20 cellular contexts compared by ENCODE assay signal in the genomic region with DNA sequence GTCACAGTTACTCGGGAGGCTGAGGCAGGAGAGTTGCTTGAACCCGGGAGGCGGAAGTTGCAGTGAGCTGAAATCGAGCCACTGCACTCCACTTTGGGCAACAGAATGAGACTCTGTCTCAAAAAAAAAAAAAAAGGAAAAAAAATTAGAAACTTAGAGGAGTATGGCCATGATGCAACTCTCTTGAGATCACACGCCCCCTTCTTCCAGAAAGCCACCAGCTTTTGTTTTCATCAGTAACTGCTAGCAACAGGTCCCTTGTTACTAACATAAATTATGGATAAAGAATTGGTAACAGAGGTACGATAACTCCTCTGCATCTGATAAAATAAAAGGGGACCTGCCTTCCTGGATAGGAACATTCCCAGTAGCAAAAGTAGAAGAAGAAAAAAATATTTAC.
"Had no signal": no experiment of that assay in that cellular context is flagged by ENCODE, and none has a peak within 500 bp of the region (broad histone marks: within the 10 kb centered on the region; RNA-seq: fewer than 3 reads in every experiment).

No MANE protein-coding gene starts in this region.

- ATAC-seq: esophagus mucosa; heart left ventricle; left colon; left ventricle myocardium superior; naive thymus-derived CD4-positive, alpha-beta T cell; sciatic nerve; stimulated activated naive CD8-positive, alpha-beta T cell treated with anti-CD3 and anti-CD28 coated beads, Interleukin-15, Interleukin-2, amounts not matched to agents 100 U/mL and 50 U/mL, for 24 hours had no signal

- H3K4me3 Mint-ChIP-seq: naive thymus-derived CD4-positive, alpha-beta T cell; neural crest cell; type B pancreatic cell had no signal

- H3K27me3 Mint-ChIP-seq: naive thymus-derived CD4-positive, alpha-beta T cell; type B pancreatic cell had no signal

- DNase-seq: dorsolateral prefrontal cortex; effector memory CD4-positive, alpha-beta T cell; heart left ventricle; hippocampal formation; left colon; left ventricle myocardium superior; mesenchymal stem cell; naive thymus-derived CD4-positive, alpha-beta T cell; posterior cingulate gyrus; stimulated activated CD4-positive, alpha-beta T cell treated with anti-CD3 and anti-CD28 coated beads, Interleukin-12 subunit alpha, Interleukin-12 subunit beta, amount 100 ng/mL, for 4 hours; stimulated activated naive CD8-positive, alpha-beta T cell treated with anti-CD3 and anti-CD28 coated beads, Interleukin-15, Interleukin-2, amounts not matched to agents 100 U/mL and 50 U/mL, for 24 hours; thyroid gland had no signal

- H3K9me3 ChIP-seq: heart left ventricle, suprapubic skin, thyroid gland had no signal

- H3K36me3 Mint-ChIP-seq: type B pancreatic cell had no signal

- H3K27ac ChIP-seq: coronary artery, dorsolateral prefrontal cortex, heart left ventricle, skin epidermis, suprapubic skin, thyroid gland had no signal

- H3K36me3 ChIP-seq: heart left ventricle, suprapubic skin, thyroid gland had no signal

- H3K27ac Mint-ChIP-seq: naive thymus-derived CD4-positive, alpha-beta T cell; type B pancreatic cell had no signal

- H3K4me3 ChIP-seq: coronary artery, dorsolateral prefrontal cortex, heart left ventricle, lung, skin epidermis, suprapubic skin, thyroid gland had no signal

- H3K27me3 ChIP-seq: heart left ventricle, suprapubic skin, thyroid gland had no signal

- H3K4me1 ChIP-seq: suprapubic skin, thyroid gland had no signal
